13 cellular contexts compared by ENCODE assay signal in genomic region chr6:20681243-20681684, GRCh38.
A peak's percentile ranks its signal among the peaks of the same experiment; 100 is the strongest.
DNase-seq lines count a peak whose midpoint lies in the region; ATAC-seq and TF ChIP-seq lines count a peak whose summit lies in the region.
"Had no signal": no experiment of that assay in that cellular context is flagged by ENCODE, and none has a peak within 500 bp of the region (broad histone marks: within the 10 kb centered on the region; RNA-seq: fewer than 3 reads in every experiment).

No MANE protein-coding gene starts in this region.

- no peaks in the 10 kb centered on the region for H3K36me3 Mint-ChIP-seq in activated CD4-positive, alpha-beta memory T cell treated with anti-CD3 and anti-CD28 coated beads, Interleukin-2, amount 10 ng/mL, durations not matched to agents 7 days and 5 days (ENCODE audit: low read depth)

- no peak overlapping the region for H3K4me3 ChIP-seq in hepatocyte

- DNase-seq in hepatocyte (ENCODE audit: low spot score) (no peak), NOMO-1 treated with dmso at 0.1 percent for 144 hours (lab: John Stamatoyannopoulos, UW; ENCODE audit: unreplicated experiment) (no peak), NCI-H2107 (lab: John Stamatoyannopoulos, UW) (no peak)
- DNase-seq in activated CD4-positive, alpha-beta memory T cell treated with anti-CD3 and anti-CD28 coated beads, Interleukin-2, amount 10 ng/mL, durations not matched to agents 7 days and 5 days: no peak
- DNase-seq in NK-92 treated with Interleukin-12 subunit alpha and Interleukin-12 subunit beta, amount 100 ng/mL, for 24 hours (lab: John Stamatoyannopoulos, UW): no peak
- DNase-seq: activated effector memory CD4-positive, alpha-beta T cell treated with Interleukin-2 at 50 U/mL for 16 hours; NCI-H2171 treated with DMSO at 0.1 percent for 48 hours had no signal

- CTCF ChIA-PET in activated CD4-positive, alpha-beta memory T cell treated with anti-CD3 and anti-CD28 coated beads, Interleukin-2, amount 10 ng/mL, durations not matched to agents 7 days and 5 days (lab: Charles Lee): no interaction called here

- H3K27ac Mint-ChIP-seq in activated CD4-positive, alpha-beta memory T cell treated with anti-CD3 and anti-CD28 coated beads, Interleukin-2, amount 10 ng/mL, durations not matched to agents 7 days and 5 days: no peak overlapping the region
- H3K27ac Mint-ChIP-seq: dendritic cell treated with granulocyte-macrophage colony-stimulating factor and Interleukin-4, amounts not matched to agents 40 ng/mL and 50 ng/mL, for 4 days; T-helper 2 cell treated with Interferon-gamma antibody and Interleukin-4, amounts not matched to agents 5 μg/mL and 100 μg/mL, for 36 hours had no signal

- peaks cover 3% of the 10 kb centered on the region for H3K4me1 ChIP-seq in hepatocyte (ENCODE audit: insufficient read depth)

- H3K4me1 Mint-ChIP-seq in activated CD4-positive, alpha-beta memory T cell treated with anti-CD3 and anti-CD28 coated beads, Interleukin-2, amount 10 ng/mL, durations not matched to agents 7 days and 5 days: peaks cover 10% of the 10 kb centered on the region
- H3K4me1 Mint-ChIP-seq: nephron had no signal

- no peaks in the 10 kb centered on the region for H4K20me1 ChIP-seq in hepatocyte (ENCODE audit: insufficient read depth, poor library complexity, severe bottlenecking)

- TF ChIP-seq CTCF in hepatocyte (IDR thresholded peaks at IDR 0.05; ENCODE audit: poor library complexity): no peak

- H3K4me3 Mint-ChIP-seq in activated CD4-positive, alpha-beta memory T cell treated with anti-CD3 and anti-CD28 coated beads, Interleukin-2, amount 10 ng/mL, durations not matched to agents 7 days and 5 days: no peak overlapping the region
- H3K4me3 Mint-ChIP-seq: dendritic cell treated with granulocyte-macrophage colony-stimulating factor and Interleukin-4, amounts not matched to agents 40 ng/mL and 50 ng/mL, for 4 days; nephron; T-helper 2 cell treated with Interferon-gamma antibody and Interleukin-4, amounts not matched to agents 5 μg/mL and 100 μg/mL, for 36 hours had no signal

- POLR2A ChIA-PET in activated CD4-positive, alpha-beta memory T cell treated with anti-CD3 and anti-CD28 coated beads, Interleukin-2, amount 10 ng/mL, durations not matched to agents 7 days and 5 days (lab: Charles Lee): no interaction called here

- no peaks in the 10 kb centered on the region for H3K27me3 ChIP-seq in hepatocyte

- H3K27me3 Mint-ChIP-seq in activated CD4-positive, alpha-beta memory T cell treated with anti-CD3 and anti-CD28 coated beads, Interleukin-2, amount 10 ng/mL, durations not matched to agents 7 days and 5 days: no peaks in the 10 kb centered on the region
- H3K27me3 Mint-ChIP-seq: dendritic cell treated with granulocyte-macrophage colony-stimulating factor and Interleukin-4, amounts not matched to agents 40 ng/mL and 50 ng/mL, for 4 days had no signal

- H3K4me2 ChIP-seq in hepatocyte: peak overlapping the region; percentile 29

- no peaks in the 10 kb centered on the region for H3K36me3 ChIP-seq in hepatocyte (replicated peaks; ENCODE audit: insufficient read depth, low read depth)

- H3K9me2 ChIP-seq in hepatocyte (replicated peaks; ENCODE audit: insufficient read depth): no peaks in the 10 kb centered on the region

- no peaks in the 10 kb centered on the region for H3K9me3 Mint-ChIP-seq in activated CD4-positive, alpha-beta memory T cell treated with anti-CD3 and anti-CD28 coated beads, Interleukin-2, amount 10 ng/mL, durations not matched to agents 7 days and 5 days
- H3K9me3 Mint-ChIP-seq: dendritic cell treated with granulocyte-macrophage colony-stimulating factor and Interleukin-4, amounts not matched to agents 40 ng/mL and 50 ng/mL, for 4 days; T-helper 2 cell treated with Interferon-gamma antibody and Interleukin-4, amounts not matched to agents 5 μg/mL and 100 μg/mL, for 36 hours had no signal

- peaks cover 8% of the 10 kb centered on the region for H3K79me2 ChIP-seq in hepatocyte

- ATAC-seq in GM18508 (IDR thresholded peaks at IDR 0.05; ENCODE audit: insufficient read depth, unreplicated experiment): peak; percentile 16
- peak; percentile 40 for ATAC-seq in GM21576 (IDR thresholded peaks at IDR 0.05; ENCODE audit: unreplicated experiment)
- peak; percentile 43 for ATAC-seq in HG03457 (IDR thresholded peaks at IDR 0.05; ENCODE audit: unreplicated experiment)

- H3K27ac ChIP-seq in hepatocyte: no peak overlapping the region

- no peak overlapping the region for H2AFZ ChIP-seq in hepatocyte

- no peaks in the 10 kb centered on the region for H3K9me3 ChIP-seq in hepatocyte (ENCODE audit: low read depth)
